9 cellular contexts compared by ENCODE assay signal in genomic region chr1:159922499-159923202, GRCh38. TPM values are rescaled to one million over a fixed set of nuclear protein-coding genes. Genes with fewer than 3 reads are reported as not detected.
A peak's percentile ranks its signal among the peaks of the same experiment; 100 is the strongest.
DNase-seq lines count a peak whose midpoint lies in the region; ATAC-seq, FAIRE-seq and TF ChIP-seq lines count a peak whose summit lies in the region.
"Had no signal": no experiment of that assay in that cellular context is flagged by ENCODE, and none has a peak within 500 bp of the region (broad histone marks: within the 10 kb centered on the region; RNA-seq: fewer than 3 reads in every experiment).

No MANE protein-coding gene starts in this region.

- TF ChIP-seq RAD21 in K562 (CRISPR knock-in tag; conservative IDR thresholded peaks at IDR 0.05 in 1 of 2, IDR thresholded peaks at IDR 0.05 in 1 of 2) (no peak), HepG2 (CRISPR knock-in tag; IDR thresholded peaks at IDR 0.05) (no peak)

- H3K4me1 ChIP-seq in K562 (replicated peaks in 1 of 2; ENCODE audit: control insufficient read depth in 2 of 2, insufficient read depth in 2 of 2, low read length in 2 of 2) (peaks cover 24 to 56% of the 10 kb centered on the region in 2 experiments), HepG2 (ENCODE audit: insufficient read depth, low read length) (peaks cover 41% of the 10 kb centered on the region)

- BruUV-seq in K562 (replicated peaks; lab: Mats Ljungman, UMichigan) (no TSS peak), HepG2 (replicated peaks; lab: Mats Ljungman, UMichigan) (no TSS peak)

- WGBS in K562 (ENCODE audit: insufficient coverage, low coverage, missing lambda C conversion rate) = 8% methylated on average over 5 of the region's 8 CpGs
- WGBS in HepG2 (ENCODE audit: low lambda C conversion rate) = 33% methylated on average over 2 of the region's 8 CpGs

- peaks cover 41% of the 10 kb centered on the region for H3K4me1 Mint-ChIP-seq in type B pancreatic cell (ENCODE audit: unreplicated experiment)

- H3K36me3 ChIP-seq in K562 (ENCODE audit: control insufficient read depth, insufficient read depth, low read length) = peaks cover 56% of the 10 kb centered on the region
- no peaks in the 10 kb centered on the region for H3K36me3 ChIP-seq in HepG2 (replicated peaks in 1 of 2; ENCODE audit: control insufficient read depth in 1 of 2, insufficient read depth in 2 of 2, low read length in 2 of 2)

- H3K4me3 Mint-ChIP-seq in type B pancreatic cell = peak overlapping the region; percentile 94

- ATAC-seq in HG03196 (IDR thresholded peaks at IDR 0.05; ENCODE audit: unreplicated experiment) (peak; percentile 2), K562 (peak; percentile 0), HepG2 (peak; percentile 50), GM18505 (IDR thresholded peaks at IDR 0.05; ENCODE audit: unreplicated experiment) (no peak), GM18520 (IDR thresholded peaks at IDR 0.05; ENCODE audit: unreplicated experiment) (no peak)

- CTCF ChIA-PET in AG04450 (lab: Charles Lee) = interaction anchor here (0.6 to 7.6 kb wide), 7 partner anchors 13 to 163 kb away, joined by 3 to 91 read pairs (median 4); no protein-coding TSS in a partner anchor
- CTCF ChIA-PET in K562 (lab: Yijun Ruan, JAX; ENCODE audit: low intra/inter-chr PET ratio) = no interaction called here
- CTCF ChIA-PET in HepG2 (lab: Yijun Ruan, JAX; ENCODE audit: low intra/inter-chr PET ratio, low total read pairs) = no interaction called here

- POLR2A ChIA-PET in AG04450 (lab: Yijun Ruan, JAX) = interaction anchor here (0.6 to 1.2 kb wide), 5 partner anchors 10 to 1369 kb away, joined by 3 to 8 read pairs (median 3); partner anchors contain the start of gene IGSF8
- POLR2A ChIA-PET in K562 (lab: Yijun Ruan, JAX) = interaction anchor here (0.6 to 4.2 kb wide), 13 partner anchors 7 to 839 kb away, joined by 3 to 35 read pairs (median 3); no protein-coding TSS in a partner anchor
- POLR2A ChIA-PET in HepG2 (lab: Yijun Ruan, JAX) = interaction anchor here (1.3 kb wide), 1 partner anchor 9 kb away, joined by 4 read pairs; no protein-coding TSS in a partner anchor

- H3K9me1 ChIP-seq in K562 (ENCODE audit: control insufficient read depth, insufficient read depth, low read length) = peaks cover 12% of the 10 kb centered on the region

- H3K27ac Mint-ChIP-seq in type B pancreatic cell = peak overlapping the region; percentile 96

- no peak for TF ChIP-seq POLR2A in K562 (conservative IDR thresholded peaks at IDR 0.05)
- TF ChIP-seq POLR2A in HepG2 (IDR thresholded peaks at IDR 0.05; ENCODE audit: insufficient read depth in 1 of 2, low read depth in 2 of 2, low read length in 2 of 2) = no peak
- no peak for TF ChIP-seq POLR2A in GM18505 (IDR thresholded peaks at IDR 0.05; ENCODE audit: borderline replicate concordance, extremely low read depth, insufficient read depth, insufficient read length)

- H3K4me2 ChIP-seq in K562 (ENCODE audit: insufficient read depth, low read length) (peak overlapping the region; percentile 94), HepG2 (ENCODE audit: low read depth, low read length) (peak overlapping the region; percentile 66)

- H3K27ac ChIP-seq in AG04450 (ENCODE audit: low read depth, low read length) = peak overlapping the region; percentile 97
- H3K27ac ChIP-seq in K562 (ENCODE audit: extremely low read depth, low read depth, low read length) = peak overlapping the region; percentile 100
- no peak overlapping the region for H3K27ac ChIP-seq in HepG2 (ENCODE audit: extremely low read length, insufficient read depth, low read length)

- peaks cover 4% of the 10 kb centered on the region; the same call in 1 of the 2 replicates for H3K9me3 ChIP-seq in AG04450 (ENCODE audit: control insufficient read depth, insufficient read depth, low read length)
- H3K9me3 ChIP-seq in K562 (replicated peaks; ENCODE audit: control insufficient read depth, insufficient read depth, low read depth, low read length) = no peaks in the 10 kb centered on the region
- no peaks in the 10 kb centered on the region for H3K9me3 ChIP-seq in HepG2 (ENCODE audit: low read length)

- TF ChIP-seq EP300 in K562 (IDR thresholded peaks at IDR 0.05; ENCODE audit: low read length) (no peak), HepG2 (IDR thresholded peaks at IDR 0.05; ENCODE audit: low read depth in 2 of 2, low read length in 2 of 2) (no peak), HepG2 (CRISPR knock-in tag; IDR thresholded peaks at IDR 0.05; ENCODE audit: borderline replicate concordance) (no peak)

- H3K4me3 ChIP-seq in AG04450 (ENCODE audit: low read depth, low read length) = peak overlapping the region; percentile 97
- H3K4me3 ChIP-seq in K562 = peak overlapping the region; percentile 72
- peak overlapping the region in 1 of 3 experiments; percentile 56; a peak in 1 of 6 replicates for H3K4me3 ChIP-seq in HepG2 (replicated peaks in 1 of 3; ENCODE audit: insufficient read depth in 1 of 3, low read depth in 2 of 3, low read length in 3 of 3)

- TF ChIP-seq CTCF in AG04450 (IDR thresholded peaks at IDR 0.05; ENCODE audit: low read depth, low read length) = no peak
- no peak for TF ChIP-seq CTCF in K562 (IDR thresholded peaks at IDR 0.05 in 2 of 3, conservative IDR thresholded peaks at IDR 0.05 in 1 of 3; ENCODE audit: insufficient read depth in 2 of 3, low read depth in 1 of 3, low read length in 3 of 3)
- no peak for TF ChIP-seq CTCF in HepG2 (CRISPR knock-in tag; IDR thresholded peaks at IDR 0.05)
- TF ChIP-seq CTCF in type B pancreatic cell (conservative IDR thresholded peaks at IDR 0.05) = no peak
- TF ChIP-seq CTCF in D721Med (IDR thresholded peaks at IDR 0.05; ENCODE audit: insufficient read depth, missing control alignments) = no peak

- no peaks in the 10 kb centered on the region for H3K9me3 Mint-ChIP-seq in type B pancreatic cell

- no peak for FAIRE-seq in K562 (lab: Jason Lieb, UNC)
- FAIRE-seq in HepG2 (lab: Jason Lieb, UNC) = no peak
- no peak for FAIRE-seq in D721Med (lab: Jason Lieb, UNC)
- FAIRE-seq: islet of Langerhans had no signal

- peaks cover 39% of the 10 kb centered on the region; the same call in 1 of the 2 replicates for H4K20me1 ChIP-seq in K562 (replicated peaks; ENCODE audit: control insufficient read depth, insufficient read depth, low read length)
- no peaks in the 10 kb centered on the region for H4K20me1 ChIP-seq in HepG2 (ENCODE audit: insufficient read depth, low read length)

- intact Hi-C loops in K562 (cut with micrococcal nuclease) = loop anchor here (10.0 kb wide), 2 partner anchors 88 to 342 kb away; partner anchors contain the start of gene DCAF8
- intact Hi-C loops in HepG2 (cut with micrococcal nuclease; ENCODE audit: unreplicated experiment) = no loop called here

- peaks cover 5% of the 10 kb centered on the region for H3K36me3 Mint-ChIP-seq in type B pancreatic cell

- H3K9ac ChIP-seq in K562 (ENCODE audit: insufficient read depth in 1 of 2, low read depth in 2 of 2, low read length in 2 of 2) (peak overlapping the region; percentile 93 to 99), HepG2 (ENCODE audit: insufficient read depth, low read depth, low read length) (peak overlapping the region; percentile 66)

- H3K79me2 ChIP-seq in K562 (ENCODE audit: control insufficient read depth, insufficient read depth, low read length) = peaks cover 62% of the 10 kb centered on the region
- no peaks in the 10 kb centered on the region for H3K79me2 ChIP-seq in HepG2 (ENCODE audit: insufficient read depth, low read length)

- no peaks in the 10 kb centered on the region for H3K27me3 Mint-ChIP-seq in type B pancreatic cell

- H3K27me3 ChIP-seq in AG04450 (ENCODE audit: control insufficient read depth, insufficient read depth, low read length) (no peaks in the 10 kb centered on the region), K562 (ENCODE audit: control insufficient read depth in 2 of 2, insufficient read depth in 2 of 2, low read length in 2 of 2) (no peaks in the 10 kb centered on the region), HepG2 (ENCODE audit: control insufficient read depth in 1 of 2, insufficient read depth in 2 of 2, low read length in 2 of 2) (peaks cover 5 to 28% of the 10 kb centered on the region in 2 experiments; a peak in 4 of 5 replicates)

- in situ Hi-C loops in K562 (cut with MboI) = no loop called here
- in situ Hi-C loops in HepG2 (cut with HindIII; ENCODE audit: extremely low pct_ligation_motif_present, low pct_unique_long_range_greater_than_20kb) = no loop called here

- DNase-seq in AG04450 (ENCODE audit: low read depth, low spot score) (no peak), K562 (ENCODE audit: extremely low read depth in 1 of 4, low spot score in 3 of 4) (peak in 3 of 4 experiments; percentile 39 to 58 (median 56)), HepG2 (ENCODE audit: low spot score) (no peak), type B pancreatic cell (ENCODE audit: extremely low spot score, unreplicated experiment) (no peak), D721Med (ENCODE audit: insufficient read length, low spot score) (no peak)

- no peak overlapping the region for H2AFZ ChIP-seq in K562 (ENCODE audit: low read depth, low read length)
- H2AFZ ChIP-seq in HepG2 (ENCODE audit: low read length) = no peak overlapping the region

RNA-seq across cellular contexts. Expression of gene TAGLN2, which starts 2.7 kb away (rescaled TPM):
- 400 and 472 TPM in 2 replicates for polyA plus RNA-seq in AG04450 (2011; rRNA removed)
- polyA minus RNA-seq in AG04450 (2011; rRNA and poly(A)+ RNA removed) = 226 and 280 TPM in 2 replicates
- 38.5 and 101 TPM in 2 replicates for total RNA-seq in K562 (2011; cell fraction: chromatin; rRNA removed; ENCODE audit: low replicate concordance)
- total RNA-seq in K562 (2011; cell fraction: nucleolus; rRNA removed) = 100 and 103 TPM in 2 replicates
- total RNA-seq in K562 (2011; cell fraction: nucleoplasm; rRNA removed) = 95.8 and 128 TPM in 2 replicates
- total RNA-seq in K562 (2014; rRNA removed) = 456 and 502 TPM in 2 replicates
- total RNA-seq in K562 (2014; rRNA removed; fragmentation: Illumina TruSeq; extraction: Trizol) = 180 and 192 TPM in 2 replicates
- total RNA-seq in K562 (2015; rRNA removed; fragmentation: Illumina TruSeq; extraction: Trizol) = 247 and 249 TPM in 2 replicates
- total RNA-seq in K562 (2021) = 498 and 506 TPM in 2 replicates
- 414 and 518 TPM in 2 replicates for polyA plus RNA-seq in K562 (2011; rRNA removed)
- 883 and 1,031 TPM in 2 replicates for polyA plus RNA-seq in K562 (2011; cell fraction: cytosol; rRNA removed)
- 273 and 355 TPM in 2 replicates for polyA plus RNA-seq in K562 (2011; cell fraction: nucleus; rRNA removed)
- polyA plus RNA-seq in K562 (2012) = 571 and 615 TPM in 2 replicates
- polyA plus RNA-seq in K562 (2014; fragmentation: Illumina TruSeq; extraction: Trizol) = 565 and 573 TPM in 2 replicates
- polyA plus RNA-seq in K562 (2014; fragmentation: Nextera tagmentation; extraction: Ambion mirVana) = 100 to 1,000 TPM; 334 to 683 TPM
- 455 and 456 TPM in 2 replicates for polyA plus RNA-seq in K562 (2014; rRNA removed)
- 196 and 205 TPM in 2 replicates for polyA minus RNA-seq in K562 (2011; rRNA and poly(A)+ RNA removed)
- polyA minus RNA-seq in K562 (2011; cell fraction: cytosol; rRNA and poly(A)+ RNA removed) = 239 and 243 TPM in 2 replicates
- polyA minus RNA-seq in K562 (2011; cell fraction: nucleus; rRNA and poly(A)+ RNA removed) = 47.4 and 74.8 TPM in 2 replicates
- total RNA-seq in HepG2 (2016; rRNA removed; fragmentation: Illumina TruSeq; extraction: Trizol) = 6.7 and 9.7 TPM in 2 replicates
- total RNA-seq in HepG2 (2016; cell fraction: cytosol; rRNA removed; fragmentation: Illumina TruSeq; extraction: Trizol; ENCODE audit: low read depth) = 1.7 and 2.0 TPM in 2 replicates
- total RNA-seq in HepG2 (2016; cell fraction: insoluble cytoplasmic fraction; rRNA removed; fragmentation: Illumina TruSeq; extraction: Trizol) = 7.1 and 9.8 TPM in 2 replicates
- 3.3 and 3.5 TPM in 2 replicates for total RNA-seq in HepG2 (2016; cell fraction: membrane; rRNA removed; fragmentation: Illumina TruSeq; extraction: Trizol)
- 2.5 and 3.4 TPM in 2 replicates for total RNA-seq in HepG2 (2016; cell fraction: nucleus; rRNA removed; fragmentation: Illumina TruSeq; extraction: Trizol)
- polyA plus RNA-seq in HepG2 (2011; rRNA removed) = 17.2 and 21.2 TPM in 2 replicates
- 18.8 and 19.0 TPM in 2 replicates for polyA plus RNA-seq in HepG2 (2011; cell fraction: cytosol; rRNA removed)
- polyA plus RNA-seq in HepG2 (2011; cell fraction: nucleus; rRNA removed) = 6.8 and 9.1 TPM in 2 replicates
- 5.9 and 19.9 TPM in 2 replicates for polyA plus RNA-seq in HepG2 (2012)
- polyA plus RNA-seq in HepG2 (2016; cell fraction: cytosol; fragmentation: Illumina TruSeq; extraction: Trizol; ENCODE audit: low read depth) = 3.1 TPM in 2 replicates
- polyA plus RNA-seq in HepG2 (2016; cell fraction: insoluble cytoplasmic fraction; fragmentation: Illumina TruSeq; extraction: Trizol; ENCODE audit: low read depth) = 13.2 and 15.2 TPM in 2 replicates
- polyA plus RNA-seq in HepG2 (2016; cell fraction: membrane; fragmentation: Illumina TruSeq; extraction: Trizol; ENCODE audit: low read depth) = 3.8 and 3.9 TPM in 2 replicates
- 6.2 and 8.6 TPM in 2 replicates for polyA plus RNA-seq in HepG2 (2016; cell fraction: nucleus; fragmentation: Illumina TruSeq; extraction: Trizol; ENCODE audit: insufficient read depth, low read depth)
- polyA minus RNA-seq in HepG2 (2011; rRNA and poly(A)+ RNA removed; ENCODE audit: low replicate concordance) = 16.1 and 272 TPM in 2 replicates
- polyA minus RNA-seq in HepG2 (2011; cell fraction: cytosol; rRNA and poly(A)+ RNA removed) = 7.6 and 8.4 TPM in 2 replicates
- 2.6 and 3.4 TPM in 2 replicates for polyA minus RNA-seq in HepG2 (2011; cell fraction: nucleus; rRNA and poly(A)+ RNA removed)
- 138 and 208 TPM in 2 replicates for total RNA-seq in type B pancreatic cell (ENCODE audit: low replicate concordance)

RNA-seq across cellular contexts. Expression of gene CFAP45, which starts 22.7 kb away (rescaled TPM):
- polyA plus RNA-seq in AG04450 (2011; rRNA removed) (0.29 and 0.51 TPM in 2 replicates), K562 (2011; rRNA removed) (0.85 and 1.5 TPM in 2 replicates), K562 (2014; fragmentation: Illumina TruSeq; extraction: Trizol) (1.6 and 2.0 TPM in 2 replicates), K562 (2014; fragmentation: Nextera tagmentation; extraction: Ambion mirVana) (1 to 10 TPM in 1 of 2 experiments, under 1 TPM in 1; 0.65 to 1.3 TPM), K562 (2014; rRNA removed) (1.0 and 2.4 TPM in 2 replicates), HepG2 (2011; rRNA removed) (not detected in 2 replicates)
- 0.35 TPM in 1 of 2 replicates, not detected in the other for polyA minus RNA-seq in AG04450 (2011; rRNA and poly(A)+ RNA removed)
- total RNA-seq in K562 (2011; cell fraction: chromatin; rRNA removed; ENCODE audit: low replicate concordance) = 1.8 and 2.4 TPM in 2 replicates
- 0.33 and 1.1 TPM in 2 replicates for total RNA-seq in K562 (2011; cell fraction: nucleolus; rRNA removed)
- 1.2 and 2.4 TPM in 2 replicates for total RNA-seq in K562 (2011; cell fraction: nucleoplasm; rRNA removed)
- total RNA-seq in K562 (2014; rRNA removed) (1.2 and 1.5 TPM in 2 replicates), K562 (2014; rRNA removed; fragmentation: Illumina TruSeq; extraction: Trizol) (1.2 and 1.7 TPM in 2 replicates), K562 (2015; rRNA removed; fragmentation: Illumina TruSeq; extraction: Trizol) (0.94 and 1.4 TPM in 2 replicates), K562 (2021) (0.72 and 1.6 TPM in 2 replicates), HepG2 (2016; rRNA removed; fragmentation: Illumina TruSeq; extraction: Trizol) (not detected in 2 replicates), type B pancreatic cell (ENCODE audit: low replicate concordance) (1.0 and 2.8 TPM in 2 replicates)
- polyA plus RNA-seq in K562 (2011; cell fraction: cytosol; rRNA removed) = 0.43 and 0.59 TPM in 2 replicates
- polyA plus RNA-seq in K562 (2011; cell fraction: nucleus; rRNA removed) = 0.97 and 1.1 TPM in 2 replicates
- 0.91 and 1.0 TPM in 2 replicates for polyA plus RNA-seq in K562 (2012)
- polyA minus RNA-seq in K562 (2011; rRNA and poly(A)+ RNA removed) = 1.6 and 1.8 TPM in 2 replicates
- polyA minus RNA-seq in K562 (2011; cell fraction: cytosol; rRNA and poly(A)+ RNA removed) = 0.48 and 0.91 TPM in 2 replicates
- 0.40 and 0.89 TPM in 2 replicates for polyA minus RNA-seq in K562 (2011; cell fraction: nucleus; rRNA and poly(A)+ RNA removed)
- total RNA-seq in HepG2 (2016; cell fraction: cytosol; rRNA removed; fragmentation: Illumina TruSeq; extraction: Trizol; ENCODE audit: low read depth) = not detected in 2 replicates
- total RNA-seq in HepG2 (2016; cell fraction: insoluble cytoplasmic fraction; rRNA removed; fragmentation: Illumina TruSeq; extraction: Trizol) = not detected in 2 replicates
- total RNA-seq in HepG2 (2016; cell fraction: membrane; rRNA removed; fragmentation: Illumina TruSeq; extraction: Trizol) = not detected in 2 replicates
- not detected in 2 replicates for total RNA-seq in HepG2 (2016; cell fraction: nucleus; rRNA removed; fragmentation: Illumina TruSeq; extraction: Trizol)
- polyA plus RNA-seq in HepG2 (2011; cell fraction: cytosol; rRNA removed) = 0.09 TPM in 1 of 2 replicates, not detected in the other
- not detected in 2 replicates for polyA plus RNA-seq in HepG2 (2011; cell fraction: nucleus; rRNA removed)
- polyA plus RNA-seq in HepG2 (2012) = 0.13 TPM in 1 of 2 replicates, not detected in the other
- not detected in 2 replicates for polyA plus RNA-seq in HepG2 (2016; cell fraction: cytosol; fragmentation: Illumina TruSeq; extraction: Trizol; ENCODE audit: low read depth)
- polyA plus RNA-seq in HepG2 (2016; cell fraction: insoluble cytoplasmic fraction; fragmentation: Illumina TruSeq; extraction: Trizol; ENCODE audit: low read depth) = not detected in 2 replicates
- polyA plus RNA-seq in HepG2 (2016; cell fraction: membrane; fragmentation: Illumina TruSeq; extraction: Trizol; ENCODE audit: low read depth) = not detected in 2 replicates
- not detected in 2 replicates for polyA plus RNA-seq in HepG2 (2016; cell fraction: nucleus; fragmentation: Illumina TruSeq; extraction: Trizol; ENCODE audit: insufficient read depth, low read depth)
- polyA minus RNA-seq in HepG2 (2011; rRNA and poly(A)+ RNA removed; ENCODE audit: low replicate concordance) = not detected in 2 replicates
- not detected in 2 replicates for polyA minus RNA-seq in HepG2 (2011; cell fraction: cytosol; rRNA and poly(A)+ RNA removed)
- not detected in 2 replicates for polyA minus RNA-seq in HepG2 (2011; cell fraction: nucleus; rRNA and poly(A)+ RNA removed)

RNA-seq across cellular contexts. Expression of gene IGSF9, which starts 22.8 kb away (rescaled TPM):
- not detected in 2 replicates for polyA plus RNA-seq in AG04450 (2011; rRNA removed)
- polyA minus RNA-seq in AG04450 (2011; rRNA and poly(A)+ RNA removed) = not detected in 2 replicates
- 0.28 TPM in 1 of 2 replicates, not detected in the other for total RNA-seq in K562 (2011; cell fraction: chromatin; rRNA removed; ENCODE audit: low replicate concordance)
- total RNA-seq in K562 (2011; cell fraction: nucleolus; rRNA removed) = 0.13 and 0.17 TPM in 2 replicates
- total RNA-seq in K562 (2011; cell fraction: nucleoplasm; rRNA removed) = 0.15 and 0.29 TPM in 2 replicates
- total RNA-seq in K562 (2014; rRNA removed) = 0.09 and 0.24 TPM in 2 replicates
- total RNA-seq in K562 (2014; rRNA removed; fragmentation: Illumina TruSeq; extraction: Trizol) = 0.04 TPM in 1 of 2 replicates, not detected in the other
- 0.04 and 0.08 TPM in 2 replicates for total RNA-seq in K562 (2015; rRNA removed; fragmentation: Illumina TruSeq; extraction: Trizol)
- 0.29 and 0.34 TPM in 2 replicates for total RNA-seq in K562 (2021)
- 0.03 and 0.09 TPM in 2 replicates for polyA plus RNA-seq in K562 (2011; rRNA removed)
- 0.07 and 0.12 TPM in 2 replicates for polyA plus RNA-seq in K562 (2011; cell fraction: cytosol; rRNA removed)
- polyA plus RNA-seq in K562 (2011; cell fraction: nucleus; rRNA removed) = 0.38 TPM in 2 replicates
- 0.18 and 0.26 TPM in 2 replicates for polyA plus RNA-seq in K562 (2012)
- 0.19 and 0.22 TPM in 2 replicates for polyA plus RNA-seq in K562 (2014; fragmentation: Illumina TruSeq; extraction: Trizol)
- under 1 TPM in 1 of 2 experiments, not detected in 1; 0.04 TPM for polyA plus RNA-seq in K562 (2014; fragmentation: Nextera tagmentation; extraction: Ambion mirVana)
- 0.25 and 0.31 TPM in 2 replicates for polyA plus RNA-seq in K562 (2014; rRNA removed)
- 0.07 TPM in 1 of 2 replicates, not detected in the other for polyA minus RNA-seq in K562 (2011; rRNA and poly(A)+ RNA removed)
- 0.19 TPM in 1 of 2 replicates, not detected in the other for polyA minus RNA-seq in K562 (2011; cell fraction: cytosol; rRNA and poly(A)+ RNA removed)
- polyA minus RNA-seq in K562 (2011; cell fraction: nucleus; rRNA and poly(A)+ RNA removed) = 0.11 and 0.13 TPM in 2 replicates
- not detected in 2 replicates for total RNA-seq in HepG2 (2016; rRNA removed; fragmentation: Illumina TruSeq; extraction: Trizol)
- total RNA-seq in HepG2 (2016; cell fraction: cytosol; rRNA removed; fragmentation: Illumina TruSeq; extraction: Trizol; ENCODE audit: low read depth) = not detected in 2 replicates
- not detected in 2 replicates for total RNA-seq in HepG2 (2016; cell fraction: insoluble cytoplasmic fraction; rRNA removed; fragmentation: Illumina TruSeq; extraction: Trizol)
- total RNA-seq in HepG2 (2016; cell fraction: membrane; rRNA removed; fragmentation: Illumina TruSeq; extraction: Trizol) = not detected in 2 replicates
- total RNA-seq in HepG2 (2016; cell fraction: nucleus; rRNA removed; fragmentation: Illumina TruSeq; extraction: Trizol) = not detected in 2 replicates
- 0.03 and 0.04 TPM in 2 replicates for polyA plus RNA-seq in HepG2 (2011; rRNA removed)
- not detected in 2 replicates for polyA plus RNA-seq in HepG2 (2011; cell fraction: cytosol; rRNA removed)
- polyA plus RNA-seq in HepG2 (2011; cell fraction: nucleus; rRNA removed) = 0.08 TPM in 1 of 2 replicates, not detected in the other
- polyA plus RNA-seq in HepG2 (2012) = not detected in 2 replicates
- not detected in 2 replicates for polyA plus RNA-seq in HepG2 (2016; cell fraction: cytosol; fragmentation: Illumina TruSeq; extraction: Trizol; ENCODE audit: low read depth)
- polyA plus RNA-seq in HepG2 (2016; cell fraction: insoluble cytoplasmic fraction; fragmentation: Illumina TruSeq; extraction: Trizol; ENCODE audit: low read depth) = not detected in 2 replicates
- polyA plus RNA-seq in HepG2 (2016; cell fraction: membrane; fragmentation: Illumina TruSeq; extraction: Trizol; ENCODE audit: low read depth) = not detected in 2 replicates
- polyA plus RNA-seq in HepG2 (2016; cell fraction: nucleus; fragmentation: Illumina TruSeq; extraction: Trizol; ENCODE audit: insufficient read depth, low read depth) = not detected in 2 replicates
- not detected in 2 replicates for polyA minus RNA-seq in HepG2 (2011; rRNA and poly(A)+ RNA removed; ENCODE audit: low replicate concordance)
- polyA minus RNA-seq in HepG2 (2011; cell fraction: cytosol; rRNA and poly(A)+ RNA removed) = not detected in 2 replicates
- not detected in 2 replicates for polyA minus RNA-seq in HepG2 (2011; cell fraction: nucleus; rRNA and poly(A)+ RNA removed)
- total RNA-seq in type B pancreatic cell (ENCODE audit: low replicate concordance) = 36.4 and 44.3 TPM in 2 replicates

RNA-seq across cellular contexts. Expression of gene SLAMF9, which starts 31.4 kb away (rescaled TPM):
- 0.11 TPM in 1 of 2 replicates, not detected in the other for polyA plus RNA-seq in AG04450 (2011; rRNA removed)
- 0.37 TPM in 1 of 2 replicates, not detected in the other for polyA minus RNA-seq in AG04450 (2011; rRNA and poly(A)+ RNA removed)
- not detected in 2 replicates for total RNA-seq in K562 (2011; cell fraction: chromatin; rRNA removed; ENCODE audit: low replicate concordance)
- not detected in 2 replicates for total RNA-seq in K562 (2011; cell fraction: nucleolus; rRNA removed)
- not detected in 2 replicates for total RNA-seq in K562 (2011; cell fraction: nucleoplasm; rRNA removed)
- total RNA-seq in K562 (2014; rRNA removed) = not detected in 2 replicates
- not detected in 2 replicates for total RNA-seq in K562 (2014; rRNA removed; fragmentation: Illumina TruSeq; extraction: Trizol)
- total RNA-seq in K562 (2015; rRNA removed; fragmentation: Illumina TruSeq; extraction: Trizol) = not detected in 2 replicates
- not detected in 2 replicates for total RNA-seq in K562 (2021)
- 0.13 TPM in 1 of 2 replicates, not detected in the other for polyA plus RNA-seq in K562 (2011; rRNA removed)
- not detected in 2 replicates for polyA plus RNA-seq in K562 (2011; cell fraction: cytosol; rRNA removed)
- polyA plus RNA-seq in K562 (2011; cell fraction: nucleus; rRNA removed) = not detected in 2 replicates
- polyA plus RNA-seq in K562 (2012) = 0.19 TPM in 1 of 2 replicates, not detected in the other
- 0.25 TPM in 1 of 2 replicates, not detected in the other for polyA plus RNA-seq in K562 (2014; fragmentation: Illumina TruSeq; extraction: Trizol)
- under 1 TPM in 1 of 2 experiments, not detected in 1; 0.21 TPM for polyA plus RNA-seq in K562 (2014; fragmentation: Nextera tagmentation; extraction: Ambion mirVana)
- polyA plus RNA-seq in K562 (2014; rRNA removed) = not detected in 2 replicates
- polyA minus RNA-seq in K562 (2011; rRNA and poly(A)+ RNA removed) = not detected in 2 replicates
- not detected in 2 replicates for polyA minus RNA-seq in K562 (2011; cell fraction: cytosol; rRNA and poly(A)+ RNA removed)
- not detected in 2 replicates for polyA minus RNA-seq in K562 (2011; cell fraction: nucleus; rRNA and poly(A)+ RNA removed)
- total RNA-seq in HepG2 (2016; rRNA removed; fragmentation: Illumina TruSeq; extraction: Trizol) = not detected in 2 replicates
- total RNA-seq in HepG2 (2016; cell fraction: cytosol; rRNA removed; fragmentation: Illumina TruSeq; extraction: Trizol; ENCODE audit: low read depth) = not detected in 2 replicates
- total RNA-seq in HepG2 (2016; cell fraction: insoluble cytoplasmic fraction; rRNA removed; fragmentation: Illumina TruSeq; extraction: Trizol) = not detected in 2 replicates
- total RNA-seq in HepG2 (2016; cell fraction: membrane; rRNA removed; fragmentation: Illumina TruSeq; extraction: Trizol) = not detected in 2 replicates
- not detected in 2 replicates for total RNA-seq in HepG2 (2016; cell fraction: nucleus; rRNA removed; fragmentation: Illumina TruSeq; extraction: Trizol)
- polyA plus RNA-seq in HepG2 (2011; rRNA removed) = 0.55 and 0.82 TPM in 2 replicates
- 0.67 and 1.1 TPM in 2 replicates for polyA plus RNA-seq in HepG2 (2011; cell fraction: cytosol; rRNA removed)
- polyA plus RNA-seq in HepG2 (2011; cell fraction: nucleus; rRNA removed) = 0.12 and 0.47 TPM in 2 replicates
- polyA plus RNA-seq in HepG2 (2012) = not detected in 2 replicates
- not detected in 2 replicates for polyA plus RNA-seq in HepG2 (2016; cell fraction: cytosol; fragmentation: Illumina TruSeq; extraction: Trizol; ENCODE audit: low read depth)
- polyA plus RNA-seq in HepG2 (2016; cell fraction: insoluble cytoplasmic fraction; fragmentation: Illumina TruSeq; extraction: Trizol; ENCODE audit: low read depth) = not detected in 2 replicates
- not detected in 2 replicates for polyA plus RNA-seq in HepG2 (2016; cell fraction: membrane; fragmentation: Illumina TruSeq; extraction: Trizol; ENCODE audit: low read depth)
- polyA plus RNA-seq in HepG2 (2016; cell fraction: nucleus; fragmentation: Illumina TruSeq; extraction: Trizol; ENCODE audit: insufficient read depth, low read depth) = not detected in 2 replicates
- not detected in 2 replicates for polyA minus RNA-seq in HepG2 (2011; rRNA and poly(A)+ RNA removed; ENCODE audit: low replicate concordance)
- polyA minus RNA-seq in HepG2 (2011; cell fraction: cytosol; rRNA and poly(A)+ RNA removed) = not detected in 2 replicates
- not detected in 2 replicates for polyA minus RNA-seq in HepG2 (2011; cell fraction: nucleus; rRNA and poly(A)+ RNA removed)
- total RNA-seq in type B pancreatic cell (ENCODE audit: low replicate concordance) = not detected in 2 replicates

Comparison
In these comparisons a context has a peak if more than half of its experiments do, and no peak if none do; other contexts are left out.
1. DNase-seq: peak in K562 (3 of 4); none in AG04450 (single experiment), HepG2 (single experiment), type B pancreatic cell (single experiment) and D721Med (single experiment).
2. ATAC-seq: peak in HG03196 (single experiment), K562 (single experiment) and HepG2 (single experiment); none in GM18505 (single experiment) and GM18520 (single experiment).
3. RNA of gene IGSF9, which starts 22.8 kb away (total RNA-seq): 36.4 to 44.3 TPM in type B pancreatic cell; 0.04 to 0.34 TPM in K562 and not detected in HepG2; every median in the first group is over 10 times any median in the second.